In genomic region chr16:87538160-87538559, GRCh38 we compare ENCODE assay signal across 1 cellular context.
TF ChIP-seq lines count a peak whose summit lies in the region.

No MANE protein-coding gene starts in this region.

TF ChIP-seq in endothelial cell of umbilical vein, 7 proteins besides CTCF, POLR2A, EP300 and RAD21:
- TF ChIP-seq POLR2AphosphoS5 (IDR thresholded peaks at IDR 0.05; ENCODE audit: insufficient read depth, low read depth, low read length) (no peak), MAX (IDR thresholded peaks at IDR 0.05; ENCODE audit: insufficient read depth, insufficient read length) (no peak), EZH2 (IDR thresholded peaks at IDR 0.05; ENCODE audit: borderline replicate concordance, low read depth, low read length, severe bottlenecking) (no peak), MYC (IDR thresholded peaks at IDR 0.05; ENCODE audit: low read depth, low read length) (no peak), GATA2 (IDR thresholded peaks at IDR 0.05; ENCODE audit: insufficient read depth, insufficient read length, low read depth, low read length) (no peak), JUN (IDR thresholded peaks at IDR 0.05; ENCODE audit: borderline replicate concordance, insufficient read depth, insufficient read length, low read depth) (no peak), FOS (IDR thresholded peaks at IDR 0.05; ENCODE audit: borderline replicate concordance, insufficient read depth, low read length) (no peak)
